ENCODE assay signal across 18 cellular contexts in the genomic region with DNA sequence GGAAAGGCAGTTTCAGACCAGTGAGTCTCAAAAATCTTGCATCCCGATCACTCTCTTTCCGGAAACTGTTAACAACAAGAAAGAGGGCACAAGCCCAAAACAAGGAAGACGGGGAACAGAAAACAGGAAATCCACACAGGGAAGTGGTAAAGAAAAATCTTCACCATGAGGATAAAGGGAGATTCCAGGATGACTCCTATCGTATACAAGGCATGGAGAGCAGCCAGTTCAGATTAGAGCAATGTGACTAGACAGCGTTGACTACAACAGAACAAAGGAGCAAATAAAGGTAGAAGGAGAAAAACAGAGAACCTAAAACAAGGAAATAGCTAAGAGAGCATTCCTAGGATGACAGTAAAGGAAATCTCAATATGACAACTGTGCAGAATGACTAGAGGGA. TPM values are rescaled to one million over a fixed set of nuclear protein-coding genes. Genes with fewer than 3 reads are reported as not detected.
DNase-seq lines count a peak whose midpoint lies in the region; ATAC-seq and TF ChIP-seq lines count a peak whose summit lies in the region.
"Had no signal": no experiment of that assay in that cellular context is flagged by ENCODE, and none has a peak within 500 bp of the region (broad histone marks: within the 10 kb centered on the region; RNA-seq: fewer than 3 reads in every experiment).

No MANE protein-coding gene starts in this region.

- intact Hi-C loops in gastrocnemius medialis (cut with DNase I; ENCODE audit: low total_unique reads) (no loop called here), stomach (cut with DNase I; ENCODE audit: low total_unique reads) (no loop called here)

- TF ChIP-seq CTCF in neural progenitor cell (IDR thresholded peaks at IDR 0.05) (no peak), gastrocnemius medialis (IDR thresholded peaks at IDR 0.05 in 4 of 5, conservative IDR thresholded peaks at IDR 0.05 in 1 of 5) (no peak), stomach (IDR thresholded peaks at IDR 0.05) (no peak)

- peak overlapping the region; percentile 43 for H3K27ac ChIP-seq in GM23248
- H3K27ac ChIP-seq in epithelial cell of prostate = peak overlapping the region; percentile 63
- H3K27ac ChIP-seq in neural progenitor cell = no peak overlapping the region
- H3K27ac ChIP-seq in gastrocnemius medialis = no peak overlapping the region
- no peak overlapping the region for H3K27ac ChIP-seq in stomach
- H3K27ac ChIP-seq: suprapubic skin had no signal

- no peaks in the 10 kb centered on the region for H3K9me3 Mint-ChIP-seq in neural progenitor cell
- H3K9me3 Mint-ChIP-seq: activated T-helper 2 cell treated with anti-CD3 and anti-CD28 coated beads, Interferon-gamma antibody, Interleukin-2, Interleukin-4, amounts not matched to agents 10 μg/mL and 5 μg/mL and 100 μg/mL, durations not matched to agents 14 hours and 24 hours and 36 hours; central memory CD8-positive, alpha-beta T cell; nephron progenitor cell had no signal

- peak; percentile 86 for DNase-seq in GM23248
- DNase-seq in RPMI7951 (ENCODE audit: low read depth) = peak; percentile 81
- peak; percentile 79 for DNase-seq in epithelial cell of prostate (ENCODE audit: low read depth, low spot score)
- DNase-seq in neural progenitor cell (ENCODE audit: low spot score) = no peak
- DNase-seq in gastrocnemius medialis = no peak
- DNase-seq in activated CD8-positive, alpha-beta memory T cell treated with anti-CD3 and anti-CD28 coated beads, Interleukin-2, amount 50 U/mL, for 48 hours = no peak
- no peak for DNase-seq in stomach
- DNase-seq in NCI-H1417 treated with DMSO at 0.1 percent for 48 hours (lab: John Stamatoyannopoulos, UW) = no peak
- DNase-seq: activated CD4-positive, alpha-beta T cell treated with anti-CD3 and anti-CD28 coated beads for 48 hours; C1 segment of cervical spinal cord; Karpas-422; left cardiac atrium; nephron progenitor cell had no signal

- in situ Hi-C loops in GM23248 (cut with MboI) = no loop called here
- in situ Hi-C loops in gastrocnemius medialis (cut with MboI; ENCODE audit: low sequenced_read_pairs in 4 of 4) = no loop called here

- no peak overlapping the region for H3K4me3 Mint-ChIP-seq in neural progenitor cell
- H3K4me3 Mint-ChIP-seq: central memory CD8-positive, alpha-beta T cell; nephron progenitor cell had no signal

- ATAC-seq in gastrocnemius medialis = no peak

- H3K27ac Mint-ChIP-seq in neural progenitor cell = no peak overlapping the region
- H3K27ac Mint-ChIP-seq: activated T-helper 2 cell treated with anti-CD3 and anti-CD28 coated beads, Interferon-gamma antibody, Interleukin-2, Interleukin-4, amounts not matched to agents 10 μg/mL and 5 μg/mL and 100 μg/mL, durations not matched to agents 14 hours and 24 hours and 36 hours; nephron progenitor cell had no signal

- peaks cover 34% of the 10 kb centered on the region for H3K4me1 ChIP-seq in GM23248 (ENCODE audit: insufficient read depth)
- no peaks in the 10 kb centered on the region for H3K4me1 ChIP-seq in neural progenitor cell
- no peaks in the 10 kb centered on the region for H3K4me1 ChIP-seq in gastrocnemius medialis
- peaks cover 0 to 31% (median 2%) of the 10 kb centered on the region in 4 donors for H3K4me1 ChIP-seq in stomach

- H4K20me1 ChIP-seq in GM23248 (ENCODE audit: insufficient read depth) = no peaks in the 10 kb centered on the region
- H4K20me1 ChIP-seq in neural progenitor cell (ENCODE audit: low read depth) = no peaks in the 10 kb centered on the region

- TF ChIP-seq EP300 in stomach (IDR thresholded peaks at IDR 0.05) = no peak

- H3K4me2 ChIP-seq in GM23248 (ENCODE audit: unreplicated experiment) (peak overlapping the region; percentile 36), neural progenitor cell (no peak overlapping the region)

- no peaks in the 10 kb centered on the region for H3K9me2 ChIP-seq in GM23248 (ENCODE audit: insufficient read depth)

- TF ChIP-seq POLR2A in gastrocnemius medialis (IDR thresholded peaks at IDR 0.05) (no peak), stomach (IDR thresholded peaks at IDR 0.05) (no peak)

- H3K36me3 ChIP-seq in GM23248 (ENCODE audit: low read depth) (no peaks in the 10 kb centered on the region), neural progenitor cell (no peaks in the 10 kb centered on the region), gastrocnemius medialis (no peaks in the 10 kb centered on the region), stomach (no peaks in the 10 kb centered on the region)
- H3K36me3 ChIP-seq: suprapubic skin had no signal

- peak overlapping the region; percentile 72 for H2AFZ ChIP-seq in GM23248
- H2AFZ ChIP-seq in neural progenitor cell (replicated peaks) = peak overlapping the region; percentile 86

- H3K27me3 ChIP-seq in GM23248 (replicated peaks; ENCODE audit: insufficient read depth) = no peaks in the 10 kb centered on the region
- no peaks in the 10 kb centered on the region for H3K27me3 ChIP-seq in neural progenitor cell
- H3K27me3 ChIP-seq in gastrocnemius medialis = no peaks in the 10 kb centered on the region
- H3K27me3 ChIP-seq in stomach = no peaks in the 10 kb centered on the region
- H3K27me3 ChIP-seq: suprapubic skin had no signal

- H3K4me1 Mint-ChIP-seq in neural progenitor cell = no peaks in the 10 kb centered on the region
- H3K4me1 Mint-ChIP-seq: central memory CD8-positive, alpha-beta T cell; nephron progenitor cell had no signal

- peaks cover 2% of the 10 kb centered on the region for H3K27me3 Mint-ChIP-seq in neural progenitor cell (ENCODE audit: insufficient read depth, low read depth)

- H3K4me3 ChIP-seq in GM23248 (peak overlapping the region; percentile 36), neural progenitor cell (no peak overlapping the region), gastrocnemius medialis (no peak overlapping the region), stomach (no peak overlapping the region)
- H3K4me3 ChIP-seq: suprapubic skin had no signal

- WGBS in GM23248 (ENCODE audit: low coverage in 1 of 2, low lambda C conversion rate in 2 of 2, missing lambda C conversion rate in 2 of 2), 2 experiments = 38 to 47% methylated on average over 5 of the region's 5 CpGs
- WGBS in stomach, 5 donors = 46 to 61% (median 55%) methylated on average over 5 of the region's 5 CpGs

- H3F3A ChIP-seq in GM23248 (ENCODE audit: insufficient read depth) (peaks cover 20% of the 10 kb centered on the region), neural progenitor cell (ENCODE audit: low read depth) (no peaks in the 10 kb centered on the region)

- H3K9me3 ChIP-seq in GM23248 (ENCODE audit: low read depth) = no peaks in the 10 kb centered on the region
- no peaks in the 10 kb centered on the region for H3K9me3 ChIP-seq in neural progenitor cell (ENCODE audit: low read depth)
- no peaks in the 10 kb centered on the region for H3K9me3 ChIP-seq in gastrocnemius medialis
- no peaks in the 10 kb centered on the region for H3K9me3 ChIP-seq in stomach
- H3K9me3 ChIP-seq: suprapubic skin had no signal

- H3K36me3 Mint-ChIP-seq in neural progenitor cell = no peaks in the 10 kb centered on the region

- H3K79me2 ChIP-seq in GM23248 (ENCODE audit: insufficient read depth) (no peaks in the 10 kb centered on the region), neural progenitor cell (ENCODE audit: low read depth) (no peaks in the 10 kb centered on the region)

- H3K9ac ChIP-seq in GM23248 (peak overlapping the region; percentile 9; the same call in 1 of the 2 replicates), neural progenitor cell (no peak overlapping the region)

RNA-seq across cellular contexts. Expression of gene VNN1, which starts 26.5 kb away (rescaled TPM):
- 0.86 TPM in 1 of 2 replicates, not detected in the other for total RNA-seq in GM23248 (2014; rRNA removed; shearing (Covaris generic))
- polyA plus RNA-seq in GM23248 (2016; fragmentation: Nextera tagmentation; extraction: Ambion mirVana) (0.52 and 0.61 TPM in 2 replicates), stomach (1 to 10 TPM; 1.1 to 1.4 (median 1.2) TPM)
- 0.24 and 0.29 TPM in 2 replicates for total RNA-seq in RPMI7951 (2014; rRNA removed; shearing (Covaris generic))
- total RNA-seq in neural progenitor cell (ENCODE audit: low replicate concordance) (not detected in 2 replicates), gastrocnemius medialis (1 to 10 TPM in 2 of 4 donors, under 1 TPM in 2; 0.39 to 1.9 (median 0.85) TPM), stomach (10 to 100 TPM in 1 of 5 donors, 1 to 10 TPM in 3, not detected in 1; 2.3 to 52.2 (median 3.3) TPM)
- total RNA-seq: activated T-helper 2 cell treated with anti-CD3 and anti-CD28 coated beads, Interferon-gamma antibody, Interleukin-2, Interleukin-4, amounts not matched to agents 10 μg/mL and 5 μg/mL and 100 μg/mL, durations not matched to agents 14 hours and 24 hours and 36 hours had no signal

RNA-seq across cellular contexts. Expression of gene TAAR1, which starts 28.3 kb away (rescaled TPM):
- total RNA-seq in GM23248 (2014; rRNA removed; shearing (Covaris generic)) = not detected in 2 replicates
- not detected in 2 replicates for polyA plus RNA-seq in GM23248 (2016; fragmentation: Nextera tagmentation; extraction: Ambion mirVana)
- not detected in 2 replicates for total RNA-seq in RPMI7951 (2014; rRNA removed; shearing (Covaris generic))
- not detected in 2 replicates for total RNA-seq in neural progenitor cell (ENCODE audit: low replicate concordance)
- total RNA-seq in gastrocnemius medialis = not detected
- 1 to 10 TPM in 1 of 5 donors, not detected in 4; 2.8 TPM for total RNA-seq in stomach
- not detected for polyA plus RNA-seq in stomach
- total RNA-seq: activated T-helper 2 cell treated with anti-CD3 and anti-CD28 coated beads, Interferon-gamma antibody, Interleukin-2, Interleukin-4, amounts not matched to agents 10 μg/mL and 5 μg/mL and 100 μg/mL, durations not matched to agents 14 hours and 24 hours and 36 hours; frontal cortex; left cardiac atrium; skeletal muscle tissue; suprapubic skin had no signal

Comparison
In these comparisons a context has a peak if more than half of its experiments do, and no peak if none do; other contexts are left out.
1. DNase-seq: peak in GM23248 (single experiment), RPMI7951 (single experiment) and epithelial cell of prostate (single experiment); none in neural progenitor cell (single experiment), gastrocnemius medialis (0 of 2), activated CD8-positive, alpha-beta memory T cell treated with anti-CD3 and anti-CD28 coated beads, Interleukin-2, amount 50 U/mL, for 48 hours (single experiment), stomach (single experiment) and NCI-H1417 treated with DMSO at 0.1 percent for 48 hours (single experiment).
2. H3K27ac ChIP-seq: peak in GM23248 (single experiment) and epithelial cell of prostate (single experiment); none in neural progenitor cell (single experiment), gastrocnemius medialis (0 of 4) and stomach (0 of 5).